In the genomic region with DNA sequence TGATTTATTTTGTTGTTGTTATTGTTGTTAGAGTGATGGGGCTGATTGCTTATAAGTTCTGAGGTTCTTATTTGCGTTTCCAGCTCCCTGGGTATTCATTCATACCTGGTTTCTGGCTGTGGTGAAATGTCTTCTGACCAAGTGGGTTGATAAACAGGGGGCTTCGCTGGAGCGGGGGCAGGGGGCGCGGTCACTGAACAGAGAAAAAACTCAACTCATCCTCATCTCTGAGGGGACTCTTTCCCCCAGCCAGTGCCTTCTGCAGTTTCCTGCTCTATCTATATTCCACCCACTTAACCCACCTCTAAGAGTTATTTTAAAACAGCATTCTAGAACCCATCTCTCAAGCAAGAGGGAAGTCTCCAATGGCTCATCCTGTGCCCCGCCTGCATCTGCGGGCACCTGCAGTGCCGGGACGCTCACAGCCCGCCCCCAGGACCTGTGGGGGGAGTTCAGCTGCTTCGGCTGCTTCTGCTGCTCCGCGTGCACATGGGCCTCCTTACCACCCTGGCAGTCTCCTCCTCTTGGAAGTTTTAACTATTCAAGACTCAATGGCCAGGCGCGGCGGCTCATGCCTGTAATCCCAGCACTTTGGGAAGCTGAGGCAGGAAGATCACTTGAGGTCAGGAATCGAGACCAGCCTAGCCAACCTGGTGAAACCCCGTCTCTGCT, we compare ENCODE assay signal across 31 cellular contexts. TPM values are rescaled to one million over a fixed set of nuclear protein-coding genes. Genes with fewer than 3 reads are reported as not detected.
A peak's percentile ranks its signal among the peaks of the same experiment; 100 is the strongest.
DNase-seq lines count a peak whose midpoint lies in the region; ATAC-seq, FAIRE-seq and TF ChIP-seq lines count a peak whose summit lies in the region.
"Had no signal": no experiment of that assay in that cellular context is flagged by ENCODE, and none has a peak within 500 bp of the region (broad histone marks: within the 10 kb centered on the region; RNA-seq: fewer than 3 reads in every experiment).

No MANE protein-coding gene starts in this region.

- FAIRE-seq in urothelium cell line (lab: Jason Lieb, UNC): no peak
- FAIRE-seq: GM18507, RCC 7860 had no signal

- intact Hi-C loops in head of caudate nucleus (cut with DNase I) (no loop called here), sigmoid colon (cut with DNase I) (no loop called here)

- no peak overlapping the region for H3K4me3 ChIP-seq in sigmoid colon
- H3K4me3 ChIP-seq: HAP-1, heart left ventricle, skin epidermis, uterus had no signal

- no peaks in the 10 kb centered on the region for H3K27me3 ChIP-seq in sigmoid colon
- H3K27me3 ChIP-seq: heart left ventricle, uterus had no signal

- no peak for TF ChIP-seq EP300 in sigmoid colon (IDR thresholded peaks at IDR 0.05)

- WGBS in sigmoid colon, 2 donors: 93 to 96% methylated on average over 18 of the region's 18 CpGs

- peak; percentile 2 for DNase-seq in GM20000 (ENCODE audit: low spot score)
- DNase-seq in head of caudate nucleus: peak in 34 of 42 donors; percentile 38 to 88 (median 70)
- peak; percentile 50 for DNase-seq in sigmoid colon
- DNase-seq in urothelium cell line (ENCODE audit: low spot score): no peak
- no peak for DNase-seq in mesenteric fat pad (ENCODE audit: low spot score)
- DNase-seq: activated CD4-positive, alpha-beta T cell treated with anti-CD3 and anti-CD28 coated beads, Interleukin-2, amount 50 U/mL, for 48 hours; activated CD8-positive, alpha-beta memory T cell treated with anti-CD3 and anti-CD28 coated beads, Interleukin-2, amount 50 U/mL, for 4 hours; activated naive CD8-positive, alpha-beta T cell treated with anti-CD3 and anti-CD28 coated beads, Interleukin-2, amount 10 ng/mL, durations not matched to agents 7 days and 5 days; C1 segment of cervical spinal cord; DMS79; effector CD4-positive, alpha-beta T cell; erythroblast; GF-D8; kidney glomerular epithelial cell; mesenchymal stem cell; NCI-H1092; NCI-H2029 treated with DMSO at 0.1 percent for 48 hours; NCI-H748 treated with DMSO at 0.1 percent for 48 hours; stimulated activated CD4-positive, alpha-beta T cell treated with anti-CD3 and anti-CD28 coated beads, Interleukin-1b, Interleukin-23, amount 100 ng/mL, for 48 hours; substantia nigra; T-helper 1 cell had no signal

- no peak for TF ChIP-seq POLR2A in sigmoid colon (IDR thresholded peaks at IDR 0.05)
- no peak for TF ChIP-seq POLR2A in GM18505 (IDR thresholded peaks at IDR 0.05; ENCODE audit: borderline replicate concordance, extremely low read depth, insufficient read depth, insufficient read length)

- H3K9me3 ChIP-seq in sigmoid colon: no peaks in the 10 kb centered on the region
- H3K9me3 ChIP-seq: Caco-2, HAP-1, heart left ventricle, uterus had no signal

- no peak for TF ChIP-seq CTCF in GM20000 (IDR thresholded peaks at IDR 0.05; ENCODE audit: extremely low read depth, missing control alignments)
- no peak for TF ChIP-seq CTCF in sigmoid colon (IDR thresholded peaks at IDR 0.05)

- H3K36me3 ChIP-seq in sigmoid colon: peaks cover 0 to 38% (median 3%) of the 10 kb centered on the region in 4 donors
- H3K36me3 ChIP-seq: uterus had no signal

- H3K4me1 ChIP-seq in sigmoid colon: peaks cover 0 to 21% (median 19%) of the 10 kb centered on the region in 4 donors
- H3K4me1 ChIP-seq: Caco-2, HAP-1 had no signal

- ATAC-seq in GM18505 (IDR thresholded peaks at IDR 0.05; ENCODE audit: unreplicated experiment): no peak
- ATAC-seq: activated CD4-positive, CD25-positive, alpha-beta regulatory T cell treated with anti-CD3 and anti-CD28 coated beads, Interleukin-2, amount 50 U/mL, for 24 hours; heart left ventricle had no signal

- peak overlapping the region; percentile 24 for H3K27ac ChIP-seq in angular gyrus (ENCODE audit: low read depth, low read length)
- H3K27ac ChIP-seq in sigmoid colon: no peak overlapping the region
- H3K27ac ChIP-seq: heart left ventricle, skin epidermis, uterus had no signal

RNA-seq across cellular contexts. Expression of a gene that starts 11.5 kb away (rescaled TPM):
- total RNA-seq in sigmoid colon (1,000 to 10,000 TPM; 1,303 to 1,696 (median 1,494) TPM), mesenteric fat pad (90.1 TPM)
- 1,000 to 10,000 TPM in 2 of 3 donors, 100 to 1,000 TPM in 1; 905 to 2,176 (median 1,086) TPM for polyA plus RNA-seq in sigmoid colon

RNA-seq across cellular contexts. Expression of a gene that starts 17.8 kb away (rescaled TPM):
- total RNA-seq in sigmoid colon (10 to 100 TPM; 20.2 to 27.2 (median 22.7) TPM), mesenteric fat pad (13.8 TPM)
- polyA plus RNA-seq in sigmoid colon: 10 to 100 TPM in 1 of 3 donors, 1 to 10 TPM in 2; 4.2 to 18.1 (median 8.4) TPM

RNA-seq across cellular contexts. Expression of a gene that starts 51.3 kb away (rescaled TPM):
- total RNA-seq in sigmoid colon (10 to 100 TPM; 18.6 to 27.1 (median 24.9) TPM), mesenteric fat pad (55.1 TPM)
- 10 to 100 TPM; 13.2 to 15.6 (median 14.6) TPM for polyA plus RNA-seq in sigmoid colon

RNA-seq across cellular contexts. Expression of a gene that starts 51.6 kb away (rescaled TPM):
- total RNA-seq in sigmoid colon (10 to 100 TPM; 35.7 to 39.0 (median 37.5) TPM), mesenteric fat pad (45.8 TPM)
- 10 to 100 TPM; 33.9 to 67.3 (median 65.7) TPM for polyA plus RNA-seq in sigmoid colon

Comparison
In these comparisons a context has a peak if more than half of its experiments do, and no peak if none do; other contexts are left out.
1. DNase-seq: peak in GM20000 (single experiment), head of caudate nucleus (34 of 42) and sigmoid colon (single experiment); none in urothelium cell line (single experiment) and mesenteric fat pad (single experiment).
2. RNA of a gene that starts 11.5 kb away (total RNA-seq): 1,303 to 1,696 TPM in sigmoid colon; 90.1 TPM in mesenteric fat pad (single experiment); every median in the first group is over 10 times any median in the second.